Comparison of ENCODE assay signal across 9 cellular contexts in genomic region chr3:28212681-28213080, GRCh38.
"Had no signal": no experiment of that assay in that cellular context is flagged by ENCODE, and none has a peak within 500 bp of the region (broad histone marks: within the 10 kb centered on the region; RNA-seq: fewer than 3 reads in every experiment).

No MANE protein-coding gene starts in this region.

- H3K27ac ChIP-seq: GM23248, HL-60 had no signal

- H3K9me3 ChIP-seq: HAP-1 had no signal

- H3K27me3 Mint-ChIP-seq: IgD-negative memory B cell had no signal

- H3K27ac Mint-ChIP-seq: HFFc6, IgD-negative memory B cell had no signal

- H2AFZ ChIP-seq: GM23248 had no signal

- H3K9ac ChIP-seq: GM23248 had no signal

- H3K36me3 ChIP-seq: HAP-1 had no signal

- DNase-seq: GM23248, GOT3, H7, HFFc6, KG1 had no signal

- H3K4me1 ChIP-seq: HAP-1 had no signal

- H3K4me3 Mint-ChIP-seq: HFFc6, IgD-negative memory B cell had no signal

- H3K4me3 ChIP-seq: GM23248, HAP-1 had no signal

- ATAC-seq: HCT116 had no signal
